ENCODE assay signal across 12 cellular contexts in genomic region chr1:46370214-46370633, GRCh38. TPM values are rescaled to one million over a fixed set of nuclear protein-coding genes. Genes with fewer than 3 reads are reported as not detected.
A peak's percentile ranks its signal among the peaks of the same experiment; 100 is the strongest.
DNase-seq lines count a peak whose midpoint lies in the region.
"Had no signal": no experiment of that assay in that cellular context is flagged by ENCODE, and none has a peak within 500 bp of the region (broad histone marks: within the 10 kb centered on the region; RNA-seq: fewer than 3 reads in every experiment).

No MANE protein-coding gene starts in this region.

- H3K4me2 ChIP-seq in GM23248 (ENCODE audit: unreplicated experiment) = no peak overlapping the region

- no peaks in the 10 kb centered on the region for H4K20me1 ChIP-seq in GM23248 (ENCODE audit: insufficient read depth)

- H3K79me2 ChIP-seq in GM23248 (ENCODE audit: insufficient read depth) = no peaks in the 10 kb centered on the region

- H3K9me2 ChIP-seq in GM23248 (ENCODE audit: insufficient read depth) = no peaks in the 10 kb centered on the region

- WGBS in GM23248 (ENCODE audit: low coverage in 1 of 2, low lambda C conversion rate in 2 of 2, missing lambda C conversion rate in 2 of 2), 2 experiments = 76 to 94% methylated on average over 3 of the region's 3 CpGs

- no peak overlapping the region for H3K9ac ChIP-seq in GM23248

- H3F3A ChIP-seq in GM23248 (ENCODE audit: insufficient read depth) = peaks cover 16% of the 10 kb centered on the region

- in situ Hi-C loops in GM23248 (cut with MboI) = no loop called here

- H3K4me3 ChIP-seq in GM23248 (no peak overlapping the region), iPS-18c (ENCODE audit: insufficient read depth, low read depth, low read length) (peak overlapping the region; percentile 9; the same call in 1 of the 2 replicates)
- H3K4me3 ChIP-seq: esophagus muscularis mucosa had no signal

- H3K9me3 ChIP-seq in GM23248 (ENCODE audit: low read depth) (no peaks in the 10 kb centered on the region), iPS-18c (ENCODE audit: control insufficient read depth, insufficient read depth, low read length) (no peaks in the 10 kb centered on the region)
- H3K9me3 ChIP-seq: esophagus muscularis mucosa had no signal

- H3K36me3 ChIP-seq in GM23248 (ENCODE audit: low read depth) = no peaks in the 10 kb centered on the region

- DNase-seq in ELR (ENCODE audit: low read depth) (peak; percentile 37), GM23248 (peak; percentile 38), OCI-M2 (lab: John Stamatoyannopoulos, UW; ENCODE audit: unreplicated experiment) (peak; percentile 81), SW 1271 (lab: John Stamatoyannopoulos, UW) (no peak), NCI-H69 (lab: John Stamatoyannopoulos, UW) (no peak), ureter (ENCODE audit: low spot score) (no peak)
- no peak for DNase-seq in effector CD8-positive, alpha-beta T cell (lab: John Stamatoyannopoulos, UW)
- DNase-seq: activated naive CD4-positive, alpha-beta T cell; DMS79 treated with DMSO at 0.1 percent for 48 hours; KG1 had no signal

- H2AFZ ChIP-seq in GM23248 = no peak overlapping the region

- 0 out of 2 replicates have a peak overlapping the region, but pooled peaks have one; percentile 12 for H3K27ac ChIP-seq in GM23248
- H3K27ac ChIP-seq: esophagus muscularis mucosa had no signal

- peaks cover 5% of the 10 kb centered on the region; the same call in 1 of the 2 replicates for H3K4me1 ChIP-seq in GM23248 (ENCODE audit: insufficient read depth)
- H3K4me1 ChIP-seq: esophagus muscularis mucosa had no signal

- H3K27me3 ChIP-seq in GM23248 (replicated peaks; ENCODE audit: insufficient read depth) = no peaks in the 10 kb centered on the region
- H3K27me3 ChIP-seq: esophagus muscularis mucosa had no signal

RNA-seq across cellular contexts. Expression of gene FAAH, which starts 23.9 kb away (rescaled TPM):
- total RNA-seq in GM23248 (2014; rRNA removed; shearing (Covaris generic)) = 0.38 and 0.97 TPM in 2 replicates
- polyA plus RNA-seq in GM23248 (2016; fragmentation: Nextera tagmentation; extraction: Ambion mirVana) = 0.74 and 0.98 TPM in 2 replicates
- total RNA-seq in ureter = 62.9 TPM

RNA-seq across cellular contexts. Expression of gene NSUN4, which starts 29.6 kb away (rescaled TPM):
- total RNA-seq in GM23248 (2014; rRNA removed; shearing (Covaris generic)) = 11.7 and 12.5 TPM in 2 replicates
- 11.4 and 14.9 TPM in 2 replicates for polyA plus RNA-seq in GM23248 (2016; fragmentation: Nextera tagmentation; extraction: Ambion mirVana)
- 45.0 TPM for total RNA-seq in ureter

Comparison
In these comparisons a context has a peak if more than half of its experiments do, and no peak if none do; other contexts are left out.
1. DNase-seq: peak in ELR (single experiment), GM23248 (single experiment) and OCI-M2 (single experiment); none in SW 1271 (0 of 2), NCI-H69 (single experiment), ureter (single experiment) and effector CD8-positive, alpha-beta T cell (single experiment).
2. RNA of gene FAAH, which starts 23.9 kb away (total RNA-seq): 62.9 TPM in ureter (single experiment); 0.38 to 0.97 TPM in GM23248; every median in the first group is over 10 times any median in the second.